Comparison of ENCODE assay signal across 1 cellular context in the genomic region with DNA sequence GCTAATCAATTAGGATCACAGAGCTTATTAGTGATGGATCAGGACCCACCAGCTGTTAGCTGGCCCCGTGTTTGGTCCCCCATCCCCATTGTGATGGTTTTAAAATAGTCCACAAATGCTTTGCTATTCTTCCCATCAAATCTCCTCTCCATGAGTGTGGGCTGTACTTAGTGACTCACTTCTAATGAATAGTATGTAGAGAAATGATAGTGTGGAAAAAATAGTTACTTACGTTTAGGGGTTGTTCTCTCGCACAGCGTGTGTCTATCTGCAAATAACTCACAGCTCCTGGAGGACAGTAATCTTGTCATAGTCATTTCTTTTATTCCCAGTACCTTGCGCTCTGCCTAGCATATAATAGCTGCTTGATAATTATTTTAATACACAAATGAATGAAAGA.
TF ChIP-seq lines count a peak whose summit lies in the region.

No MANE protein-coding gene starts in this region.

TF ChIP-seq in SK-N-SH, 30 proteins besides CTCF, POLR2A, EP300 and RAD21 (continued from another document):
- TF ChIP-seq USF2 (IDR thresholded peaks at IDR 0.05; ENCODE audit: borderline replicate concordance, low read depth, low read length) (no peak), POLR2AphosphoS5 (IDR thresholded peaks at IDR 0.05; ENCODE audit: low read depth, low read length) (no peak), SMC3 (IDR thresholded peaks at IDR 0.05; ENCODE audit: low read depth, low read length) (no peak), YY1 (IDR thresholded peaks at IDR 0.05; ENCODE audit: low read depth) (no peak), GABPA (IDR thresholded peaks at IDR 0.05; ENCODE audit: low read depth) (no peak), FOSL2 (IDR thresholded peaks at IDR 0.05; ENCODE audit: borderline replicate concordance, low read depth) (no peak), RCOR1 (IDR thresholded peaks at IDR 0.05; ENCODE audit: low read length) (no peak), ELF1 (IDR thresholded peaks at IDR 0.05) (no peak), TCF12 (IDR thresholded peaks at IDR 0.05) (no peak)
- TF ChIP-seq, protein P1, sequence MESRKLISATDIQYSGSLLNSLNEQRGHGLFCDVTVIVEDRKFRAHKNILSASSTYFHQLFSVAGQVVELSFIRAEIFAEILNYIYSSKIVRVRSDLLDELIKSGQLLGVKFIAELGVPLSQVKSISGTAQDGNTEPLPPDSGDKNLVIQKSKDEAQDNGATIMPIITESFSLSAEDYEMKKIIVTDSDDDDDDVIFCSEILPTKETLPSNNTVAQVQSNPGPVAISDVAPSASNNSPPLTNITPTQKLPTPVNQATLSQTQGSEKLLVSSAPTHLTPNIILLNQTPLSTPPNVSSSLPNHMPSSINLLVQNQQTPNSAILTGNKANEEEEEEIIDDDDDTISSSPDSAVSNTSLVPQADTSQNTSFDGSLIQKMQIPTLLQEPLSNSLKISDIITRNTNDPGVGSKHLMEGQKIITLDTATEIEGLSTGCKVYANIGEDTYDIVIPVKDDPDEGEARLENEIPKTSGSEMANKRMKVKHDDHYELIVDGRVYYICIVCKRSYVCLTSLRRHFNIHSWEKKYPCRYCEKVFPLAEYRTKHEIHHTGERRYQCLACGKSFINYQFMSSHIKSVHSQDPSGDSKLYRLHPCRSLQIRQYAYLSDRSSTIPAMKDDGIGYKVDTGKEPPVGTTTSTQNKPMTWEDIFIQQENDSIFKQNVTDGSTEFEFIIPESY (IDR thresholded peaks at IDR 0.05; ENCODE audit: borderline replicate concordance, low read depth) = no peak
